In genomic region chr7:5303885-5304505, GRCh38 we compare ENCODE assay signal across 1 cellular context.
TF ChIP-seq lines count a peak whose summit lies in the region.

No MANE protein-coding gene starts in this region.

TF ChIP-seq in SK-N-SH treated with all-trans-retinoic acid at 6 μM for 48 hours, 23 proteins besides CTCF, POLR2A, EP300 and RAD21 (continued from another document):
- no peak for TF ChIP-seq TSHZ2 (CRISPR knock-in tag; IDR thresholded peaks at IDR 0.05)
- TF ChIP-seq PPARA (CRISPR knock-in tag; IDR thresholded peaks at IDR 0.05; ENCODE audit: borderline replicate concordance), result no peak
- TF ChIP-seq ZFP3 (CRISPR knock-in tag; IDR thresholded peaks at IDR 0.05), result no peak
- no peak for TF ChIP-seq ZNF565 (CRISPR knock-in tag; conservative IDR thresholded peaks at IDR 0.05; ENCODE audit: low read depth)
- no peak for TF ChIP-seq SNAI2 (CRISPR knock-in tag; IDR thresholded peaks at IDR 0.05)
- TF ChIP-seq PATZ1 (CRISPR knock-in tag; IDR thresholded peaks at IDR 0.05; ENCODE audit: borderline replicate concordance), result no peak
- TF ChIP-seq OSR1 (CRISPR knock-in tag; IDR thresholded peaks at IDR 0.05), result no peak
TF ChIP-seq in SK-N-SH treated with all-trans-retinoic acid at 6 μM for 48 hours: peak in this region for 0.
